21 cellular contexts compared by ENCODE assay signal in the genomic region with DNA sequence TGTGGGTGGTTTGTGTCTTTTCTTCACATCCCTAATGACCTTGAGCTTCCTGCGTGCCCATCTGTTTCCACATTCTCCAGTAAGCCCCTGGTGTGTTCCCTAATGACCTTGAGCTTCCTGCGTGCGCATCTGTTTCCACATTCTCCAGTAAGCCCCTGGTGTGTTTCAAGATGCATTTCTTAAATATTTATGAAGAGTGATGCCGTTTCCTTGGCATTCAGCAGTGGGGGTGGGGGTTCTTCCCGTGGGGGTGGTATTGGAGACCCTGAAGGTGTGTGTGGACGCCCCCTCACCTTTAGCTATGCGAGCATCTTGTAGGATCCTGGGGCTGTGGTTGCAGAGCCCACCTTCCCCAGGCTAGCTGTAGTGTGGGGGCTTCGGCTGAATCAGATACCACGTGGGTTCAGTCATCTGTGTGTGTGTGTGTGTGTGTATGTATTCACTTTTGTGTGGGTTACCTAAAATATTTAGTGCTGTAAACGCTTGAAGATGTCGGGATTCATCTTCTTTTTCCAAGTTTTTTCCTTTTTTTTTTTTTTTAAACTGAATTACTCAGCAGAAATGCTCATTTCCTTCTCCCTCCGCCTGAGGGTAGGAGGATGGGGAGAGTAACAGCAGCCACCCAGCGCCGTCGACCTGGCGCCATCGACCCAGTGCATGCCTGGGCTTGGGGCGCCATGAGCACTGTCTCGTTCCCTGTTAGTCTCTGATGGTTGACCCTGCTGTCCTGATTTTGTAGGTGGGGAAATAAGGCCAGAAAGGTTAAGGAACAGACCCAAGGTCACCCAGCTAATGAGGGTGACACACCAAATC. TPM values are rescaled to one million over a fixed set of nuclear protein-coding genes. Genes with fewer than 3 reads are reported as not detected.
DNase-seq lines count a peak whose midpoint lies in the region; ATAC-seq and TF ChIP-seq lines count a peak whose summit lies in the region.
"Had no signal": no experiment of that assay in that cellular context is flagged by ENCODE, and none has a peak within 500 bp of the region (broad histone marks: within the 10 kb centered on the region; RNA-seq: fewer than 3 reads in every experiment).

No MANE protein-coding gene starts in this region.

- H3K27me3 Mint-ChIP-seq in memory B cell, result peaks cover 11% of the 10 kb centered on the region
- H3K27me3 Mint-ChIP-seq in stimulated activated memory B cell treated with anti-CD40 and anti-IgM and Interleukin-4, amounts not matched to agents 10 μg/mL and 1 μg/mL and 100 μg/mL, for 72 hours, result peaks cover 81% of the 10 kb centered on the region
- H3K27me3 Mint-ChIP-seq: activated CD8-positive, alpha-beta memory T cell treated with anti-CD3 and anti-CD28 coated beads, Interleukin-2, amount 10 ng/mL, durations not matched to agents 7 days and 5 days had no signal

- H3K4me1 Mint-ChIP-seq in memory B cell, result peaks cover 3% of the 10 kb centered on the region
- H3K4me1 Mint-ChIP-seq in stimulated activated memory B cell treated with anti-CD40 and anti-IgM and Interleukin-4, amounts not matched to agents 10 μg/mL and 1 μg/mL and 100 μg/mL, for 72 hours, result peaks cover 17% of the 10 kb centered on the region
- H3K4me1 Mint-ChIP-seq: activated CD8-positive, alpha-beta memory T cell treated with anti-CD3 and anti-CD28 coated beads, Interleukin-2, amount 10 ng/mL, durations not matched to agents 7 days and 5 days had no signal

- H3K4me3 ChIP-seq in adrenal gland (no peak overlapping the region), ascending aorta (no peak overlapping the region)
- H3K4me3 ChIP-seq: tibial nerve had no signal

- H3K27ac Mint-ChIP-seq in memory B cell, result no peak overlapping the region
- H3K27ac Mint-ChIP-seq in stimulated activated memory B cell treated with anti-CD40 and anti-IgM and Interleukin-4, amounts not matched to agents 10 μg/mL and 1 μg/mL and 100 μg/mL, for 72 hours, result peak overlapping the region; percentile 32
- H3K27ac Mint-ChIP-seq: activated CD8-positive, alpha-beta memory T cell treated with anti-CD3 and anti-CD28 coated beads, Interleukin-2, amount 10 ng/mL, durations not matched to agents 7 days and 5 days had no signal

- no peak for TF ChIP-seq CTCF in adrenal gland (IDR thresholded peaks at IDR 0.05)
- no peak for TF ChIP-seq CTCF in ascending aorta (IDR thresholded peaks at IDR 0.05)

- peak; percentile 21 for DNase-seq in NCI-H2171 treated with DMSO at 0.1 percent for 48 hours (lab: John Stamatoyannopoulos, UW)
- no peak for DNase-seq in NCI-H2171 (lab: John Stamatoyannopoulos, UW)
- peak; percentile 84 for DNase-seq in amniotic epithelial cell (ENCODE audit: low read depth)
- DNase-seq in memory B cell (ENCODE audit: low spot score in 2 of 2), result no peak
- DNase-seq in adrenal gland, result no peak
- no peak for DNase-seq in ascending aorta (ENCODE audit: low spot score in 2 of 2)
- DNase-seq: 8988T; activated CD4-positive, CD25-positive, alpha-beta regulatory T cell treated with anti-CD3 and anti-CD28 coated beads, Interleukin-2, amount 50 U/mL, for 72 hours; activated CD8-positive, alpha-beta memory T cell treated with anti-CD3 and anti-CD28 coated beads, Interleukin-2, amount 10 ng/mL, durations not matched to agents 7 days and 5 days; activated effector memory CD4-positive, alpha-beta T cell treated with anti-CD3 and anti-CD28 coated beads, Interleukin-2, amount 50 U/mL, for 16 hours; CD4-positive, alpha-beta memory T cell; DND-41; NCI-H345; T1000 had no signal

- H3K4me1 ChIP-seq in adrenal gland (replicated peaks in 1 of 2), result no peaks in the 10 kb centered on the region
- no peaks in the 10 kb centered on the region for H3K4me1 ChIP-seq in ascending aorta
- H3K4me1 ChIP-seq: parathyroid adenoma had no signal

- H3K36me3 ChIP-seq in adrenal gland (replicated peaks in 1 of 2) (no peaks in the 10 kb centered on the region), ascending aorta (no peaks in the 10 kb centered on the region)
- H3K36me3 ChIP-seq: spleen, tibial nerve had no signal

- no peaks in the 10 kb centered on the region for H3K27me3 ChIP-seq in adrenal gland
- no peaks in the 10 kb centered on the region for H3K27me3 ChIP-seq in ascending aorta

- H3K36me3 Mint-ChIP-seq in memory B cell, result no peaks in the 10 kb centered on the region
- H3K36me3 Mint-ChIP-seq in stimulated activated memory B cell treated with anti-CD40 and anti-IgM and Interleukin-4, amounts not matched to agents 10 μg/mL and 1 μg/mL and 100 μg/mL, for 72 hours, result no peaks in the 10 kb centered on the region

- H3K9me3 ChIP-seq in adrenal gland (replicated peaks in 1 of 3) (no peaks in the 10 kb centered on the region), ascending aorta (no peaks in the 10 kb centered on the region)

- TF ChIP-seq POLR2A in adrenal gland (IDR thresholded peaks at IDR 0.05), result no peak

- peaks cover 4% of the 10 kb centered on the region for H3K9me3 Mint-ChIP-seq in memory B cell
- H3K9me3 Mint-ChIP-seq in stimulated activated memory B cell treated with anti-CD40 and anti-IgM and Interleukin-4, amounts not matched to agents 10 μg/mL and 1 μg/mL and 100 μg/mL, for 72 hours, result peaks cover 3% of the 10 kb centered on the region

- 58 to 66% (median 64%) methylated on average over 12 to 19 of the region's 19 CpGs for WGBS in adrenal gland, 4 donors

- intact Hi-C loops in adrenal gland (cut with DNase I) (no loop called here), ascending aorta (cut with DNase I) (no loop called here)

- ATAC-seq in memory B cell (ENCODE audit: low read depth) (no peak), HG02623 (IDR thresholded peaks at IDR 0.05; ENCODE audit: unreplicated experiment) (no peak)
- no peak for ATAC-seq in stimulated activated memory B cell treated with anti-CD40 and anti-IgM and Interleukin-4, amounts not matched to agents 10 μg/mL and 1 μg/mL and 100 μg/mL, for 72 hours
- ATAC-seq: activated CD8-positive, alpha-beta memory T cell treated with anti-CD3 and anti-CD28 coated beads, Interleukin-2, amount 10 ng/mL, durations not matched to agents 7 days and 5 days; left lobe of liver had no signal

- peak overlapping the region; percentile 68 for H3K4me3 Mint-ChIP-seq in memory B cell
- no peak overlapping the region for H3K4me3 Mint-ChIP-seq in stimulated activated memory B cell treated with anti-CD40 and anti-IgM and Interleukin-4, amounts not matched to agents 10 μg/mL and 1 μg/mL and 100 μg/mL, for 72 hours
- H3K4me3 Mint-ChIP-seq: activated CD8-positive, alpha-beta memory T cell treated with anti-CD3 and anti-CD28 coated beads, Interleukin-2, amount 10 ng/mL, durations not matched to agents 7 days and 5 days; CD4-positive, alpha-beta memory T cell had no signal

- H3K27ac ChIP-seq in adrenal gland (peak overlapping the region in 1 of 5 donors; percentile 32), ascending aorta (no peak overlapping the region)
- H3K27ac ChIP-seq: epithelial cell of prostate, parathyroid adenoma, spleen, tibial nerve had no signal

RNA-seq across cellular contexts. Expression of gene NSG1, which starts 9.9 kb away (rescaled TPM):
- total RNA-seq in adrenal gland (10 to 100 TPM in 4 of 8 donors, 1 to 10 TPM in 4; 1.4 to 42.7 (median 9.9) TPM), ascending aorta (not detected)
- polyA plus RNA-seq in adrenal gland, result 10 to 100 TPM in 2 of 3 donors, 1 to 10 TPM in 1; 6.7 to 39.0 (median 13.2) TPM

Comparison
In these comparisons a context has a peak if more than half of its experiments do, and no peak if none do; other contexts are left out.
1. DNase-seq: peak in NCI-H2171 treated with DMSO at 0.1 percent for 48 hours (single experiment) and amniotic epithelial cell (single experiment); none in NCI-H2171 (single experiment), memory B cell (0 of 2), adrenal gland (0 of 7) and ascending aorta (0 of 2).